In the genomic region with DNA sequence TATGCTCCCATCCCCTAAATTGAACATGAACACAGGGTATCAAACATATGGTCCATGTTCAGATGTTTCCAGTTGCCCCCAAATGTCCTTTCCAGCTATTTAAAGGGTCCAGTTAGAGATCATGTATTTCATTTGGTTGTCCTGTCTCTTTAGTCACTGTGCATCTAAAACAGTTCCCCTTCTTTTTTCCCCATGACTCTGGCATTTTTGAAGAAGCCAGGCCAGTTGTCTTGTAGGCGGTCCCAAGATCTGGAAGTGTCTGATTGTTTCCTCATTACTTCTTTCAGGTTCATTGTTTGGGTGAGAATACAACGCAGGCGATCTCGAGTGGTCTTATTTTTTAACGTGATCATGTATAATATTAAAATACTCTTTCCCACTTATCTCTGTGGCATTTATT, we compare ENCODE assay signal across 17 cellular contexts. TPM values are rescaled to one million over a fixed set of nuclear protein-coding genes. Genes with fewer than 3 reads are reported as not detected.
A peak's percentile ranks its signal among the peaks of the same experiment; 100 is the strongest.
DNase-seq lines count a peak whose midpoint lies in the region; ATAC-seq, FAIRE-seq and TF ChIP-seq lines count a peak whose summit lies in the region.
"Had no signal": no experiment of that assay in that cellular context is flagged by ENCODE, and none has a peak within 500 bp of the region (broad histone marks: within the 10 kb centered on the region; RNA-seq: fewer than 3 reads in every experiment).

No MANE protein-coding gene starts in this region.

- H3K36me3 ChIP-seq in adrenal gland (replicated peaks in 1 of 2) (no peaks in the 10 kb centered on the region), neutrophil (peaks cover 8% of the 10 kb centered on the region), MM.1S (replicated peaks; ENCODE audit: insufficient read depth, low read length) (no peaks in the 10 kb centered on the region)

- H4K20me1 ChIP-seq in MM.1S (ENCODE audit: insufficient read depth, low read length) = no peaks in the 10 kb centered on the region

- intact Hi-C loops in adrenal gland (cut with DNase I) = loop anchor here in 1 of 2 donors (10.0 kb wide), 1 partner anchor 59 kb away; no protein-coding TSS in a partner anchor

- H3K4me1 ChIP-seq in A549 (peaks cover 52% of the 10 kb centered on the region), adrenal gland (replicated peaks in 1 of 2) (peaks cover 24 to 59% of the 10 kb centered on the region in 2 donors), neutrophil (ENCODE audit: control insufficient read depth in 1 of 2, insufficient read depth in 1 of 2, low read depth in 1 of 2, low read length in 1 of 2) (peaks cover 65 to 66% of the 10 kb centered on the region in 2 experiments), MM.1S (ENCODE audit: low read length) (peaks cover 10% of the 10 kb centered on the region; the same call in 1 of the 2 replicates)

- POLR2A ChIA-PET in A549 (lab: Yijun Ruan, JAX) = no interaction called here

- H3K4me2 ChIP-seq in A549 = 0 out of 3 replicates have a peak overlapping the region, but pooled peaks have one; percentile 1
- H3K4me2 ChIP-seq in MM.1S (ENCODE audit: low read depth, low read length) = no peak overlapping the region
- H3K4me2 ChIP-seq: GM23338, KMS-11 had no signal

- no peak overlapping the region for H3K9ac ChIP-seq in MM.1S (ENCODE audit: low read length)
- H3K9ac ChIP-seq: KMS-11 had no signal

- no peaks in the 10 kb centered on the region for H3K9me2 ChIP-seq in MM.1S (replicated peaks; ENCODE audit: insufficient read depth, low read length)

- no peak for TF ChIP-seq POLR2A in A549 (IDR thresholded peaks at IDR 0.05; ENCODE audit: low read length)
- no peak for TF ChIP-seq POLR2A in adrenal gland (IDR thresholded peaks at IDR 0.05)

- no peak for FAIRE-seq in A549 (lab: Jason Lieb, UNC)

- WGBS in A549 (ENCODE audit: missing lambda C conversion rate) = 90% methylated on average over 5 of the region's 5 CpGs
- 72 to 82% (median 74%) methylated on average over 5 of the region's 5 CpGs for WGBS in adrenal gland, 4 donors

- H3K9me3 ChIP-seq in A549 = no peaks in the 10 kb centered on the region
- no peaks in the 10 kb centered on the region for H3K9me3 ChIP-seq in adrenal gland (replicated peaks in 1 of 3)
- no peaks in the 10 kb centered on the region for H3K9me3 ChIP-seq in neutrophil
- no peaks in the 10 kb centered on the region for H3K9me3 ChIP-seq in MM.1S (replicated peaks; ENCODE audit: insufficient read depth, low read length)

- H3K4me3 ChIP-seq in A549 (no peak overlapping the region), HL-60 (replicated peaks; ENCODE audit: insufficient read depth, low read length) (no peak overlapping the region), adrenal gland (no peak overlapping the region), neutrophil (ENCODE audit: low read depth in 1 of 2, low read length in 1 of 2) (peak overlapping the region in 1 of 2 experiments; percentile 25), MM.1S (ENCODE audit: low read length) (no peak overlapping the region)
- H3K4me3 ChIP-seq: GM23338 had no signal

- H3K27ac ChIP-seq in A549 (peak overlapping the region in 1 of 2 experiments; percentile 52; a peak in 3 of 6 replicates), HL-60 (replicated peaks) (peak overlapping the region; percentile 27), adrenal gland (peak overlapping the region in 3 of 5 donors; percentile 21 to 45 (median 29)), neutrophil (peak overlapping the region; percentile 97), MM.1S (ENCODE audit: low read length) (no peak overlapping the region)
- H3K27ac ChIP-seq: KMS-11 had no signal

- no peak for TF ChIP-seq EP300 in A549 (IDR thresholded peaks at IDR 0.05)

- no peak overlapping the region for H2AFZ ChIP-seq in MM.1S (ENCODE audit: low read length)
- H2AFZ ChIP-seq: GM23338 had no signal

- CTCF ChIA-PET in A549 (lab: Yijun Ruan, JAX) = interaction anchor here (0.6 kb wide), 1 partner anchor 654 kb away, joined by 5 read pairs; no protein-coding TSS in a partner anchor

- no peak for TF ChIP-seq RAD21 in A549 (conservative IDR thresholded peaks at IDR 0.05 in 1 of 2, IDR thresholded peaks at IDR 0.05 in 1 of 2)

- TF ChIP-seq CTCF in A549 (IDR thresholded peaks at IDR 0.05) = no peak
- TF ChIP-seq CTCF in HL-60 (IDR thresholded peaks at IDR 0.05; ENCODE audit: insufficient read depth, low read length) = no peak
- TF ChIP-seq CTCF in adrenal gland (IDR thresholded peaks at IDR 0.05) = no peak
- no peak for TF ChIP-seq CTCF in neutrophil (IDR thresholded peaks at IDR 0.05)
- TF ChIP-seq CTCF in MM.1S (IDR thresholded peaks at IDR 0.05; ENCODE audit: low read length) = no peak

- ATAC-seq in A549 (no peak), HG02678 (IDR thresholded peaks at IDR 0.05; ENCODE audit: unreplicated experiment) (no peak)
- ATAC-seq: GM23338 had no signal

- H3F3A ChIP-seq in MM.1S (ENCODE audit: insufficient read depth, low read length) = no peaks in the 10 kb centered on the region

- DNase-seq in A549 (ENCODE audit: low read depth in 1 of 2, low spot score in 1 of 2) (no peak), HL-60 (ENCODE audit: low read depth in 1 of 2, low spot score in 1 of 2) (peak in 1 of 2 experiments; percentile 67), adrenal gland (no peak), SK-N-DZ (ENCODE audit: low spot score) (no peak), MM.1S (no peak), NCI-H187 treated with DMSO at 0.1 percent for 48 hours (lab: John Stamatoyannopoulos, UW) (no peak)
- DNase-seq: ACHN; CD8-positive, alpha-beta memory T cell; GF-D8; NCI-H1417 treated with DMSO at 0.1 percent for 48 hours; NCI-H2081; NCI-H524; SHP77 had no signal

- H3K79me2 ChIP-seq in MM.1S (ENCODE audit: low read length) = no peaks in the 10 kb centered on the region

- H3K27me3 ChIP-seq in HL-60 (ENCODE audit: insufficient read depth, poor library complexity, severe bottlenecking) (no peaks in the 10 kb centered on the region), adrenal gland (no peaks in the 10 kb centered on the region), neutrophil (no peaks in the 10 kb centered on the region), MM.1S (replicated peaks; ENCODE audit: insufficient read depth, low read length) (no peaks in the 10 kb centered on the region)

TF ChIP-seq in A549, 52 proteins besides CTCF, POLR2A, EP300 and RAD21:
- TF ChIP-seq NPAS2 (CRISPR knock-in tag; IDR thresholded peaks at IDR 0.05; ENCODE audit: borderline replicate concordance) (no peak), PHF8 (IDR thresholded peaks at IDR 0.05; ENCODE audit: borderline replicate concordance, low read depth) (no peak), MYC (IDR thresholded peaks at IDR 0.05; ENCODE audit: borderline replicate concordance, low read length) (no peak), GATA3 (IDR thresholded peaks at IDR 0.05; ENCODE audit: borderline replicate concordance) (no peak), RARB (CRISPR knock-in tag; IDR thresholded peaks at IDR 0.05) (no peak), E2F6 (IDR thresholded peaks at IDR 0.05; ENCODE audit: borderline replicate concordance, low read depth) (no peak), HEYL (CRISPR knock-in tag; IDR thresholded peaks at IDR 0.05) (no peak), USF2 (IDR thresholded peaks at IDR 0.05) (no peak), FOSB (CRISPR knock-in tag; IDR thresholded peaks at IDR 0.05) (no peak), JUN (IDR thresholded peaks at IDR 0.05) (no peak), HOXA7 (CRISPR knock-in tag; IDR thresholded peaks at IDR 0.05) (no peak), SMC3 (IDR thresholded peaks at IDR 0.05) (no peak), HOXB5 (CRISPR knock-in tag; IDR thresholded peaks at IDR 0.05) (no peak), JUNB (IDR thresholded peaks at IDR 0.05) (no peak), NR3C1 (IDR thresholded peaks at IDR 0.05) (no peak), RFX5 (IDR thresholded peaks at IDR 0.05) (no peak), CBX8 (IDR thresholded peaks at IDR 0.05) (no peak), CBX2 (IDR thresholded peaks at IDR 0.05; ENCODE audit: borderline replicate concordance, low read depth) (no peak), KDM1A (IDR thresholded peaks at IDR 0.05; ENCODE audit: low read depth) (no peak), HDAC2 (IDR thresholded peaks at IDR 0.05) (no peak)

RNA-seq across cellular contexts. Expression of gene RAB31, which starts 7.9 kb away (rescaled TPM):
- polyA plus RNA-seq in A549 (2011; rRNA removed) = 46.3 and 49.1 TPM in 2 replicates
- 11.2 and 13.8 TPM in 2 replicates for polyA plus RNA-seq in A549 (2012; cell fraction: cytosol; rRNA removed)
- polyA plus RNA-seq in A549 (2012; cell fraction: nucleus; rRNA removed) = 11.4 and 19.0 TPM in 2 replicates
- polyA plus RNA-seq in A549 (2017; fragmentation: RNase III; extraction: RNeasy Plus Mini Kit Qiagen cat#74134 plus additional on column Dnase treatment) = 16.9 to 20.5 TPM (median 18.5 TPM) in 3 replicates
- 25.2 and 33.0 TPM in 2 replicates for polyA minus RNA-seq in A549 (2011; rRNA and poly(A)+ RNA removed)
- 100 to 1,000 TPM; 102 to 365 (median 161) TPM for total RNA-seq in adrenal gland
- 100 to 1,000 TPM in 1 of 3 donors, 10 to 100 TPM in 2; 46.6 to 130 (median 57.0) TPM for polyA plus RNA-seq in adrenal gland
- 0.22 and 0.51 TPM in 2 replicates for polyA plus RNA-seq in SK-N-DZ (2014; cell fraction: cytosol; rRNA removed)
- polyA plus RNA-seq in SK-N-DZ (2014; cell fraction: nucleus; rRNA removed) = 2.2 TPM in 1 of 2 replicates, not detected in the other
